In the genomic region with DNA sequence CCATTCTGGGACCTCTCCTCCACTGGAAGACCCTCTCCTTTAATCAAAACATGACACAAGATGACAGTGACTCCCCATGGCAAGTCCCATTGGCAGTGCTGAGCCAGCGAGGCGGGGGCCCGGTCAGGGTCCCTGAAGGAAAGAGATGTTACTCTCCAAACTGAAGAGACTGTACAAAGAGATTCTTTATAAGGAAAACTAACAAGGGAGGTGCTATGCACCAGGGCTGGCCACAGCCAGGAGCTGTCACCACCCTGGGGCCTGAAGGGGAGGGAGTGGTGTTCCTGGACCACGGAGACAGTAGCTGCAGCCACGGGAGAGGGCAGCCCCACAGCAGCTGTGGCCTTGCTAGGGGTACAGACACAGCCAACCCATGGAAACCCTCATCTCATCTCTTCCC, we compare ENCODE assay signal across 1 cellular context.
TF ChIP-seq lines count a peak whose summit lies in the region.

No MANE protein-coding gene starts in this region.

TF ChIP-seq in HepG2, 621 proteins besides CTCF, POLR2A, EP300 and RAD21 (continued from another document):
- TF ChIP-seq, protein P1, sequence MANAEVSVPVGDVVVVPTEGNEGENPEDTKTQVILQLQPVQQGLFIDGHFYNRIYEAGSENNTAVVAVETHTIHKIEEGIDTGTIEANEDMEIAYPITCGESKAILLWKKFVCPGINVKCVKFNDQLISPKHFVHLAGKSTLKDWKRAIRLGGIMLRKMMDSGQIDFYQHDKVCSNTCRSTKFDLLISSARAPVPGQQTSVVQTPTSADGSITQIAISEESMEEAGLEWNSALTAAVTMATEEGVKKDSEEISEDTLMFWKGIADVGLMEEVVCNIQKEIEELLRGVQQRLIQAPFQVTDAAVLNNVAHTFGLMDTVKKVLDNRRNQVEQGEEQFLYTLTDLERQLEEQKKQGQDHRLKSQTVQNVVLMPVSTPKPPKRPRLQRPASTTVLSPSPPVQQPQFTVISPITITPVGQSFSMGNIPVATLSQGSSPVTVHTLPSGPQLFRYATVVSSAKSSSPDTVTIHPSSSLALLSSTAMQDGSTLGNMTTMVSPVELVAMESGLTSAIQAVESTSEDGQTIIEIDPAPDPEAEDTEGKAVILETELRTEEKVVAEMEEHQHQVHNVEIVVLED (CRISPR knock-in tag; IDR thresholded peaks at IDR 0.05; ENCODE audit: borderline replicate concordance), result no peak
- no peak for TF ChIP-seq CBX2 (IDR thresholded peaks at IDR 0.05; ENCODE audit: low read depth, low read length)
- TF ChIP-seq CBX2 (CRISPR knock-in tag; IDR thresholded peaks at IDR 0.05; ENCODE audit: low read depth), result no peak
- TF ChIP-seq HNRNPLL (IDR thresholded peaks at IDR 0.05; ENCODE audit: low read depth, low read length, poor library complexity, severe bottlenecking), result no peak
- TF ChIP-seq TCF7L2 (IDR thresholded peaks at IDR 0.05; ENCODE audit: low read depth, low read length), result no peak
- TF ChIP-seq SALL2 (CRISPR knock-in tag; IDR thresholded peaks at IDR 0.05), result no peak
- TF ChIP-seq MEIS2 (CRISPR knock-in tag; IDR thresholded peaks at IDR 0.05), result no peak
